In genomic region chr10:51230828-51231227, GRCh38 we compare ENCODE assay signal across 20 cellular contexts.
DNase-seq lines count a peak whose midpoint lies in the region; ATAC-seq, FAIRE-seq and TF ChIP-seq lines count a peak whose summit lies in the region.
"Had no signal": no experiment of that assay in that cellular context is flagged by ENCODE, and none has a peak within 500 bp of the region (broad histone marks: within the 10 kb centered on the region; RNA-seq: fewer than 3 reads in every experiment).

No MANE protein-coding gene starts in this region.

- intact Hi-C loops in left ventricle myocardium superior (cut with micrococcal nuclease), result no loop called here
- intact Hi-C loops in tibial artery (cut with DNase I; ENCODE audit: low total_unique reads), result no loop called here
- intact Hi-C loops in HepG2 (cut with micrococcal nuclease; ENCODE audit: unreplicated experiment), result no loop called here

- WGBS in HepG2 (ENCODE audit: low lambda C conversion rate), result 3% methylated on average over 3 of the region's 3 CpGs

- H3K27me3 ChIP-seq in tibial artery, result no peaks in the 10 kb centered on the region
- H3K27me3 ChIP-seq in HepG2 (ENCODE audit: control insufficient read depth in 1 of 2, insufficient read depth in 2 of 2, low read length in 2 of 2), result no peaks in the 10 kb centered on the region

- H3K79me2 ChIP-seq in HepG2 (ENCODE audit: insufficient read depth, low read length), result no peaks in the 10 kb centered on the region

- CTCF ChIA-PET in WTC11 (lab: Charles Lee) (interaction anchor here (1.1 kb wide), 1 partner anchor 27 kb away, joined by 4 read pairs; no protein-coding TSS in a partner anchor), HepG2 (lab: Yijun Ruan, JAX; ENCODE audit: low intra/inter-chr PET ratio, low total read pairs) (no interaction called here)

- H3K9me3 Mint-ChIP-seq in WTC11 (no peaks in the 10 kb centered on the region), nephron (no peaks in the 10 kb centered on the region)

- no peak for TF ChIP-seq CTCF in WTC11 (IDR thresholded peaks at IDR 0.05)
- TF ChIP-seq CTCF in nephron (IDR thresholded peaks at IDR 0.05; ENCODE audit: unreplicated experiment in 3 of 3), result no peak
- no peak for TF ChIP-seq CTCF in tibial artery (IDR thresholded peaks at IDR 0.05)
- TF ChIP-seq CTCF in HepG2 (CRISPR knock-in tag; IDR thresholded peaks at IDR 0.05), result no peak

- no peaks in the 10 kb centered on the region for H3K9me3 ChIP-seq in tibial artery
- no peaks in the 10 kb centered on the region for H3K9me3 ChIP-seq in HepG2 (ENCODE audit: low read length)
- H3K9me3 ChIP-seq: Caco-2 had no signal

- peak; percentile 90 for ATAC-seq in WTC11
- peak; percentile 85 for ATAC-seq in left ventricle myocardium superior
- ATAC-seq in HepG2, result no peak

- H3K4me3 ChIP-seq in tibial artery, result no peak overlapping the region
- H3K4me3 ChIP-seq in HepG2 (replicated peaks in 1 of 3; ENCODE audit: insufficient read depth in 1 of 3, low read depth in 2 of 3, low read length in 3 of 3), result no peak overlapping the region

- no peak for FAIRE-seq in HepG2 (lab: Jason Lieb, UNC)
- FAIRE-seq: GM19239 had no signal

- TF ChIP-seq RAD21 in HepG2 (CRISPR knock-in tag; IDR thresholded peaks at IDR 0.05), result no peak

- H3K4me3 Mint-ChIP-seq in WTC11, result no peak overlapping the region
- H3K4me3 Mint-ChIP-seq in nephron, result no peak overlapping the region

- H3K36me3 Mint-ChIP-seq in WTC11 (no peaks in the 10 kb centered on the region), nephron (ENCODE audit: low read depth) (no peaks in the 10 kb centered on the region)

- DNase-seq in WTC11 (ENCODE audit: low spot score) (no peak), left ventricle myocardium superior (no peak), tibial artery (no peak), cerebellar cortex (ENCODE audit: low spot score) (no peak), HepG2 (ENCODE audit: low spot score) (no peak), pons (ENCODE audit: low spot score) (no peak)
- DNase-seq: ACHN; AML-193; Caco-2; DMS53; HCEC 1CT; IMR-90; Karpas-422; MM.1S; NCI-H1105 treated with DMSO at 0.1 percent for 48 hours; NCI-H187; NK-92 treated with Interleukin-12 subunit alpha and Interleukin-12 subunit beta, amount 100 ng/mL, for 24 hours; OCI-M1 had no signal

- no peaks in the 10 kb centered on the region for H3K27me3 Mint-ChIP-seq in WTC11 (ENCODE audit: low read depth)
- no peaks in the 10 kb centered on the region for H3K27me3 Mint-ChIP-seq in nephron (ENCODE audit: low read depth)

- POLR2A ChIA-PET in WTC11 (lab: Charles Lee), result no interaction called here
- POLR2A ChIA-PET in HepG2 (lab: Yijun Ruan, JAX), result no interaction called here

- no peak overlapping the region for H3K4me2 ChIP-seq in HepG2 (ENCODE audit: low read depth, low read length)

- H2AFZ ChIP-seq in HepG2 (ENCODE audit: low read length), result no peak overlapping the region

- peaks cover 0 to 66% (median 22%) of the 10 kb centered on the region in 4 donors for H3K4me1 ChIP-seq in tibial artery
- no peaks in the 10 kb centered on the region for H3K4me1 ChIP-seq in HepG2 (ENCODE audit: insufficient read depth, low read length)
- H3K4me1 ChIP-seq: Caco-2 had no signal

- no peak overlapping the region for H3K9ac ChIP-seq in HepG2 (ENCODE audit: insufficient read depth, low read depth, low read length)

- in situ Hi-C loops in HepG2 (cut with HindIII; ENCODE audit: extremely low pct_ligation_motif_present, low pct_unique_long_range_greater_than_20kb), result no loop called here

- TF ChIP-seq EP300 in HepG2 (IDR thresholded peaks at IDR 0.05; ENCODE audit: low read depth in 2 of 2, low read length in 2 of 2), result no peak
- TF ChIP-seq EP300 in HepG2 (CRISPR knock-in tag; IDR thresholded peaks at IDR 0.05; ENCODE audit: borderline replicate concordance), result no peak

- H3K27ac ChIP-seq in tibial artery (peak overlapping the region; percentile 11 to 47), HepG2 (ENCODE audit: extremely low read length, insufficient read depth, low read length) (no peak overlapping the region)

- BruUV-seq in HepG2 (replicated peaks; lab: Mats Ljungman, UMichigan), result no TSS peak

- no peak for TF ChIP-seq POLR2A in HepG2 (IDR thresholded peaks at IDR 0.05; ENCODE audit: insufficient read depth in 1 of 2, low read depth in 2 of 2, low read length in 2 of 2)

- H3K4me1 Mint-ChIP-seq in WTC11, result peaks cover 54% of the 10 kb centered on the region
- peaks cover 33% of the 10 kb centered on the region for H3K4me1 Mint-ChIP-seq in nephron

- H4K20me1 ChIP-seq in HepG2 (ENCODE audit: insufficient read depth, low read length), result no peaks in the 10 kb centered on the region

- H3K36me3 ChIP-seq in tibial artery (no peaks in the 10 kb centered on the region), HepG2 (replicated peaks in 1 of 2; ENCODE audit: control insufficient read depth in 1 of 2, insufficient read depth in 2 of 2, low read length in 2 of 2) (no peaks in the 10 kb centered on the region)

- H3K27ac Mint-ChIP-seq in WTC11, result no peak overlapping the region
- H3K27ac Mint-ChIP-seq in nephron, result peak overlapping the region in 2 of 3 experiments; percentile 49 to 78

TF ChIP-seq in WTC11, 78 proteins besides CTCF, POLR2A, EP300 and RAD21:
- TF ChIP-seq NFE2L1 (CRISPR knock-in tag; IDR thresholded peaks at IDR 0.05), result no peak

TF ChIP-seq in HepG2, 621 proteins besides CTCF, POLR2A, EP300 and RAD21:
- TF ChIP-seq ZNF567 (CRISPR knock-in tag; IDR thresholded peaks at IDR 0.05; ENCODE audit: borderline replicate concordance) (no peak), NFE2L1 (CRISPR knock-in tag; IDR thresholded peaks at IDR 0.05; ENCODE audit: borderline replicate concordance) (no peak), MIXL1 (CRISPR knock-in tag; IDR thresholded peaks at IDR 0.05) (no peak), HMGA1 (CRISPR knock-in tag; conservative IDR thresholded peaks at IDR 0.05) (no peak)
- TF ChIP-seq, protein P1, sequence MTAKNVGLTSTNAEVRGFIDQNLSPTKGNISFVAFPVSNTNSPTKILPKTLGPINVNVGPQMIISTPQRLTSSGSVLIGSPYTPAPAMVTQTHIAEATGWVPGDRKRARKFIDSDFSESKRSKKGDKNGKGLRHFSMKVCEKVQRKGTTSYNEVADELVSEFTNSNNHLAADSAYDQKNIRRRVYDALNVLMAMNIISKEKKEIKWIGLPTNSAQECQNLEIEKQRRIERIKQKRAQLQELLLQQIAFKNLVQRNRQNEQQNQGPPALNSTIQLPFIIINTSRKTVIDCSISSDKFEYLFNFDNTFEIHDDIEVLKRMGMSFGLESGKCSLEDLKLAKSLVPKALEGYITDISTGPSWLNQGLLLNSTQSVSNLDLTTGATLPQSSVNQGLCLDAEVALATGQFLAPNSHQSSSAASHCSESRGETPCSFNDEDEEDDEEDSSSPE (CRISPR knock-in tag; IDR thresholded peaks at IDR 0.05), result no peak
- TF ChIP-seq, protein P2, sequence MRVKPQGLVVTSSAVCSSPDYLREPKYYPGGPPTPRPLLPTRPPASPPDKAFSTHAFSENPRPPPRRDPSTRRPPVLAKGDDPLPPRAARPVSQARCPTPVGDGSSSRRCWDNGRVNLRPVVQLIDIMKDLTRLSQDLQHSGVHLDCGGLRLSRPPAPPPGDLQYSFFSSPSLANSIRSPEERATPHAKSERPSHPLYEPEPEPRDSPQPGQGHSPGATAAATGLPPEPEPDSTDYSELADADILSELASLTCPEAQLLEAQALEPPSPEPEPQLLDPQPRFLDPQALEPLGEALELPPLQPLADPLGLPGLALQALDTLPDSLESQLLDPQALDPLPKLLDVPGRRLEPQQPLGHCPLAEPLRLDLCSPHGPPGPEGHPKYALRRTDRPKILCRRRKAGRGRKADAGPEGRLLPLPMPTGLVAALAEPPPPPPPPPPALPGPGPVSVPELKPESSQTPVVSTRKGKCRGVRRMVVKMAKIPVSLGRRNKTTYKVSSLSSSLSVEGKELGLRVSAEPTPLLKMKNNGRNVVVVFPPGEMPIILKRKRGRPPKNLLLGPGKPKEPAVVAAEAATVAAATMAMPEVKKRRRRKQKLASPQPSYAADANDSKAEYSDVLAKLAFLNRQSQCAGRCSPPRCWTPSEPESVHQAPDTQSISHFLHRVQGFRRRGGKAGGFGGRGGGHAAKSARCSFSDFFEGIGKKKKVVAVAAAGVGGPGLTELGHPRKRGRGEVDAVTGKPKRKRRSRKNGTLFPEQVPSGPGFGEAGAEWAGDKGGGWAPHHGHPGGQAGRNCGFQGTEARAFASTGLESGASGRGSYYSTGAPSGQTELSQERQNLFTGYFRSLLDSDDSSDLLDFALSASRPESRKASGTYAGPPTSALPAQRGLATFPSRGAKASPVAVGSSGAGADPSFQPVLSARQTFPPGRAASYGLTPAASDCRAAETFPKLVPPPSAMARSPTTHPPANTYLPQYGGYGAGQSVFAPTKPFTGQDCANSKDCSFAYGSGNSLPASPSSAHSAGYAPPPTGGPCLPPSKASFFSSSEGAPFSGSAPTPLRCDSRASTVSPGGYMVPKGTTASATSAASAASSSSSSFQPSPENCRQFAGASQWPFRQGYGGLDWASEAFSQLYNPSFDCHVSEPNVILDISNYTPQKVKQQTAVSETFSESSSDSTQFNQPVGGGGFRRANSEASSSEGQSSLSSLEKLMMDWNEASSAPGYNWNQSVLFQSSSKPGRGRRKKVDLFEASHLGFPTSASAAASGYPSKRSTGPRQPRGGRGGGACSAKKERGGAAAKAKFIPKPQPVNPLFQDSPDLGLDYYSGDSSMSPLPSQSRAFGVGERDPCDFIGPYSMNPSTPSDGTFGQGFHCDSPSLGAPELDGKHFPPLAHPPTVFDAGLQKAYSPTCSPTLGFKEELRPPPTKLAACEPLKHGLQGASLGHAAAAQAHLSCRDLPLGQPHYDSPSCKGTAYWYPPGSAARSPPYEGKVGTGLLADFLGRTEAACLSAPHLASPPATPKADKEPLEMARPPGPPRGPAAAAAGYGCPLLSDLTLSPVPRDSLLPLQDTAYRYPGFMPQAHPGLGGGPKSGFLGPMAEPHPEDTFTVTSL (CRISPR knock-in tag; IDR thresholded peaks at IDR 0.05; ENCODE audit: borderline replicate concordance), result no peak
